Comparison of ENCODE assay signal across 7 cellular contexts in genomic region chr4:17956245-17956644, GRCh38.
"Had no signal": no experiment of that assay in that cellular context is flagged by ENCODE, and none has a peak within 500 bp of the region (broad histone marks: within the 10 kb centered on the region; RNA-seq: fewer than 3 reads in every experiment).

No MANE protein-coding gene starts in this region.

- DNase-seq: GDM1, GF-D8 had no signal

- H3K4me3 ChIP-seq: GM12878 had no signal

- FAIRE-seq: G401.6, GM12878, GM12892, GM18507, GM19239 had no signal

- ATAC-seq: GM12878 had no signal
